Comparison of ENCODE assay signal across 1 cellular context in genomic region chr11:94325681-94326080, GRCh38.
A peak's percentile ranks its signal among the peaks of the same experiment; 100 is the strongest.
TF ChIP-seq lines count a peak whose summit lies in the region.

No MANE protein-coding gene starts in this region.

TF ChIP-seq in K562, 482 proteins besides CTCF, POLR2A, EP300 and RAD21 (continued from another document):
- peak; percentile 92 for TF ChIP-seq ZNF764 (CRISPR knock-in tag; IDR thresholded peaks at IDR 0.05; ENCODE audit: low read depth)
